24 cellular contexts compared by ENCODE assay signal in genomic region chrX:73069365-73070035, GRCh38. TPM values are rescaled to one million over a fixed set of nuclear protein-coding genes. Genes with fewer than 3 reads are reported as not detected.
DNase-seq lines count a peak whose midpoint lies in the region; ATAC-seq, FAIRE-seq and TF ChIP-seq lines count a peak whose summit lies in the region.
"Had no signal": no experiment of that assay in that cellular context is flagged by ENCODE, and none has a peak within 500 bp of the region (broad histone marks: within the 10 kb centered on the region; RNA-seq: fewer than 3 reads in every experiment).

No MANE protein-coding gene starts in this region.

- peaks cover 19% of the 10 kb centered on the region for H3K9me3 Mint-ChIP-seq in chondrocyte (ENCODE audit: low read depth)
- H3K9me3 Mint-ChIP-seq in osteocyte (ENCODE audit: unreplicated experiment) = peaks cover 17% of the 10 kb centered on the region
- peaks cover 0 to 5% of the 10 kb centered on the region in 2 donors for H3K9me3 Mint-ChIP-seq in activated naive CD4-positive, alpha-beta T cell treated with anti-CD3 and anti-CD28 coated beads, Interleukin-2, amount 50 U/mL, for 72 hours
- H3K9me3 Mint-ChIP-seq in activated CD8-positive, alpha-beta T cell treated with anti-CD3 and anti-CD28 coated beads for 36 hours = no peaks in the 10 kb centered on the region
- H3K9me3 Mint-ChIP-seq: HFFc6 had no signal

- no peaks in the 10 kb centered on the region for H3K4me1 ChIP-seq in kidney (ENCODE audit: control insufficient read depth in 1 of 2, insufficient read depth in 1 of 2, low read depth in 1 of 2, low read length in 2 of 2)
- H3K4me1 ChIP-seq: A549, HAP-1 had no signal

- H3K36me3 ChIP-seq in kidney (ENCODE audit: control insufficient read depth in 1 of 2, insufficient read depth in 2 of 2, low read length in 2 of 2) = no peaks in the 10 kb centered on the region
- H3K36me3 ChIP-seq: HAP-1 had no signal

- no peak for ATAC-seq in activated naive CD4-positive, alpha-beta T cell treated with anti-CD3 and anti-CD28 coated beads, Interleukin-2, amount 50 U/mL, for 72 hours
- ATAC-seq in activated CD8-positive, alpha-beta T cell treated with anti-CD3 and anti-CD28 coated beads for 36 hours = no peak
- ATAC-seq: A549 had no signal

- FAIRE-seq in kidney (lab: Jason Lieb, UNC) (no peak), frontal cortex (lab: Jason Lieb, UNC) (no peak)
- FAIRE-seq: A549, GM12891, GM18507, H54 had no signal

- no peak overlapping the region for H3K4me3 ChIP-seq in kidney (ENCODE audit: low read length in 2 of 2)
- H3K4me3 ChIP-seq: A549, HAP-1 had no signal

- peak; percentile 87 for DNase-seq in chondrocyte (ENCODE audit: low spot score)
- peak; percentile 69 for DNase-seq in kidney
- peak; percentile 81 for DNase-seq in osteocyte (ENCODE audit: extremely low spot score, unreplicated experiment)
- DNase-seq in activated naive CD4-positive, alpha-beta T cell treated with anti-CD3 and anti-CD28 coated beads, Interleukin-2, amount 50 U/mL, for 72 hours (ENCODE audit: low spot score in 2 of 2) = no peak
- no peak for DNase-seq in activated CD8-positive, alpha-beta T cell treated with anti-CD3 and anti-CD28 coated beads for 36 hours
- DNase-seq in frontal cortex (ENCODE audit: low spot score in 2 of 2) = no peak
- DNase-seq: 8988T, C1 segment of cervical spinal cord, Calu3, COR-L47, DMS53, DMS79 treated with DMSO at 0.1 percent for 48 hours, GF-D8, GOT3, HFFc6 had no signal

- intact Hi-C loops in kidney (cut with DNase I) = no loop called here
- intact Hi-C loops in activated CD8-positive, alpha-beta T cell treated with anti-CD3 and anti-CD28 coated beads for 36 hours (cut with micrococcal nuclease) = no loop called here

- POLR2A ChIA-PET in activated CD8-positive, alpha-beta T cell treated with anti-CD3 and anti-CD28 coated beads for 36 hours (lab: Charles Lee) = no interaction called here

- CTCF ChIA-PET in activated CD8-positive, alpha-beta T cell treated with anti-CD3 and anti-CD28 coated beads for 36 hours (lab: Charles Lee) = no interaction called here

- TF ChIP-seq CTCF in chondrocyte (IDR thresholded peaks at IDR 0.05) (no peak), kidney (IDR thresholded peaks at IDR 0.05; ENCODE audit: borderline replicate concordance, extremely low read depth, insufficient read depth) (no peak), osteocyte (IDR thresholded peaks at IDR 0.05) (no peak)
- no peak for TF ChIP-seq CTCF in activated CD8-positive, alpha-beta T cell treated with anti-CD3 and anti-CD28 coated beads for 36 hours (IDR thresholded peaks at IDR 0.05)

- H3K27me3 Mint-ChIP-seq in chondrocyte (ENCODE audit: low read depth) (no peaks in the 10 kb centered on the region), osteocyte (ENCODE audit: unreplicated experiment) (no peaks in the 10 kb centered on the region)
- no peaks in the 10 kb centered on the region for H3K27me3 Mint-ChIP-seq in activated CD8-positive, alpha-beta T cell treated with anti-CD3 and anti-CD28 coated beads for 36 hours

- no peaks in the 10 kb centered on the region for H3K9me3 ChIP-seq in kidney (ENCODE audit: control insufficient read depth in 1 of 2, low read length in 2 of 2)
- H3K9me3 ChIP-seq: A549, HAP-1 had no signal

- no peak overlapping the region for H3K27ac Mint-ChIP-seq in chondrocyte (ENCODE audit: unreplicated experiment)
- no peak overlapping the region for H3K27ac Mint-ChIP-seq in osteocyte (ENCODE audit: unreplicated experiment)
- no peak overlapping the region for H3K27ac Mint-ChIP-seq in activated naive CD4-positive, alpha-beta T cell treated with anti-CD3 and anti-CD28 coated beads, Interleukin-2, amount 50 U/mL, for 72 hours
- no peak overlapping the region for H3K27ac Mint-ChIP-seq in activated CD8-positive, alpha-beta T cell treated with anti-CD3 and anti-CD28 coated beads for 36 hours
- H3K27ac Mint-ChIP-seq: CD4-positive, alpha-beta memory T cell; HFFc6 had no signal

- no peak overlapping the region for H3K27ac ChIP-seq in kidney (ENCODE audit: low read depth in 2 of 2, low read length in 2 of 2)
- H3K27ac ChIP-seq: A549 had no signal

- H3K4me1 Mint-ChIP-seq in chondrocyte (ENCODE audit: low read depth) = no peaks in the 10 kb centered on the region
- H3K4me1 Mint-ChIP-seq in osteocyte (ENCODE audit: unreplicated experiment) = no peaks in the 10 kb centered on the region
- no peaks in the 10 kb centered on the region for H3K4me1 Mint-ChIP-seq in activated CD8-positive, alpha-beta T cell treated with anti-CD3 and anti-CD28 coated beads for 36 hours (ENCODE audit: low read depth)
- H3K4me1 Mint-ChIP-seq: CD4-positive, alpha-beta memory T cell had no signal

- H3K9ac ChIP-seq in kidney (ENCODE audit: low read length in 2 of 2) = no peak overlapping the region

- H3K4me3 Mint-ChIP-seq in chondrocyte (ENCODE audit: unreplicated experiment) (no peak overlapping the region), osteocyte (ENCODE audit: unreplicated experiment) (no peak overlapping the region)
- no peak overlapping the region for H3K4me3 Mint-ChIP-seq in activated CD8-positive, alpha-beta T cell treated with anti-CD3 and anti-CD28 coated beads for 36 hours
- H3K4me3 Mint-ChIP-seq: CD4-positive, alpha-beta memory T cell; HFFc6 had no signal

- H3K36me3 Mint-ChIP-seq in chondrocyte (ENCODE audit: low read depth) = no peaks in the 10 kb centered on the region
- H3K36me3 Mint-ChIP-seq in osteocyte (ENCODE audit: unreplicated experiment) = no peaks in the 10 kb centered on the region
- H3K36me3 Mint-ChIP-seq in activated naive CD4-positive, alpha-beta T cell treated with anti-CD3 and anti-CD28 coated beads, Interleukin-2, amount 50 U/mL, for 72 hours = no peaks in the 10 kb centered on the region
- H3K36me3 Mint-ChIP-seq in activated CD8-positive, alpha-beta T cell treated with anti-CD3 and anti-CD28 coated beads for 36 hours (ENCODE audit: low read depth) = no peaks in the 10 kb centered on the region
- H3K36me3 Mint-ChIP-seq: CD4-positive, alpha-beta memory T cell had no signal

RNA-seq across cellular contexts. Expression of gene PABPC1L2A, which starts 9.8 kb away (rescaled TPM):
- total RNA-seq in chondrocyte = not detected in 3 replicates
- not detected for total RNA-seq in kidney
- polyA plus RNA-seq in kidney (ENCODE audit: insufficient read depth, low read depth, low replicate concordance) = not detected
- not detected in 2 replicates for total RNA-seq in osteocyte
- total RNA-seq in activated naive CD4-positive, alpha-beta T cell treated with anti-CD3 and anti-CD28 coated beads, Interleukin-2, amount 50 U/mL, for 72 hours = not detected
- total RNA-seq in activated CD8-positive, alpha-beta T cell treated with anti-CD3 and anti-CD28 coated beads for 36 hours = not detected
- 1.6 TPM for total RNA-seq in frontal cortex
- total RNA-seq: Calu3; CD4-positive, alpha-beta memory T cell; Daoy; G401; HFFc6 had no signal
- polyA plus RNA-seq: A549; BJ; CD4-positive, alpha-beta memory T cell had no signal

Comparison
In these comparisons a context has a peak if more than half of its experiments do, and no peak if none do; other contexts are left out.
1. DNase-seq: peak in chondrocyte (single experiment), kidney (single experiment) and osteocyte (single experiment); none in activated naive CD4-positive, alpha-beta T cell treated with anti-CD3 and anti-CD28 coated beads, Interleukin-2, amount 50 U/mL, for 72 hours (0 of 2), activated CD8-positive, alpha-beta T cell treated with anti-CD3 and anti-CD28 coated beads for 36 hours (single experiment) and frontal cortex (0 of 2).